8 cellular contexts compared by ENCODE assay signal in the genomic region with DNA sequence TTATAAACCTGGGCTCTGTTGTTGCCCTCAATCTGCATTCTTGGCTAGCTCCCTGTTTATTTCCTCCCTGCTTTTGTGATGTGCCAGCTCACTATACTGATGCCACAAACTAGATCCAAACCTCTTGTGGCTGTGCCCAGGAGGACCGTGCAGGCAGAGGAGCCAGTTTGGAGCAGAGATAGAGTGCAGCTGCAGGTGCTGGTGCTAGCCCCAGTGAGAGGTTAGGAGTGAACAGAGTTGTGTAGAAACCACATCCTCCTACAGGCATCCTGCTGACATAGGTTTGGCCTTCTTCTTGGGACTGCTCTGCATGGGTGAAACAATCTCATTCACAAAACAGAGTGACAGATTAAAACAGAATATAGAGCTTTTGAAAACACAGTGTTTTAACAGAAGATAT. TPM values are rescaled to one million over a fixed set of nuclear protein-coding genes. Genes with fewer than 3 reads are reported as not detected.
DNase-seq lines count a peak whose midpoint lies in the region; ATAC-seq, FAIRE-seq and TF ChIP-seq lines count a peak whose summit lies in the region.

No MANE protein-coding gene starts in this region.

- H3K27ac Mint-ChIP-seq in activated CD4-positive, alpha-beta T cell treated with anti-CD3 and anti-CD28 coated beads, Interleukin-2, amount 10 ng/mL, durations not matched to agents 7 days and 5 days = peak overlapping the region; percentile 91

- POLR2A ChIA-PET in activated CD4-positive, alpha-beta T cell treated with anti-CD3 and anti-CD28 coated beads, Interleukin-2, amount 10 ng/mL, durations not matched to agents 7 days and 5 days (lab: Charles Lee) = no interaction called here
- POLR2A ChIA-PET in HEK293T (lab: Yijun Ruan, JAX) = no interaction called here

- no peak for DNase-seq in GM19239 (ENCODE audit: insufficient read length, low spot score)
- peak; percentile 71 for DNase-seq in activated CD4-positive, alpha-beta T cell treated with anti-CD3 and anti-CD28 coated beads, Interleukin-2, amount 10 ng/mL, durations not matched to agents 7 days and 5 days
- peak; percentile 32 for DNase-seq in stimulated activated CD4-positive, alpha-beta T cell treated with anti-CD3 and anti-CD28 coated beads, Interleukin-1b, Interleukin-23, amount 100 ng/mL, for 48 hours
- DNase-seq in NCI-H1105 treated with DMSO at 0.1 percent for 48 hours (lab: John Stamatoyannopoulos, UW) = no peak
- no peak for DNase-seq in HEK293T (ENCODE audit: extremely low spot score)
- DNase-seq in NCI-H69 (lab: John Stamatoyannopoulos, UW) = no peak
- no peak for DNase-seq in C1 segment of cervical spinal cord (lab: John Stamatoyannopoulos, UW)

- peaks cover 60% of the 10 kb centered on the region for H3K4me1 Mint-ChIP-seq in activated CD4-positive, alpha-beta T cell treated with anti-CD3 and anti-CD28 coated beads, Interleukin-2, amount 10 ng/mL, durations not matched to agents 7 days and 5 days

- H3K9me3 Mint-ChIP-seq in activated CD4-positive, alpha-beta T cell treated with anti-CD3 and anti-CD28 coated beads, Interleukin-2, amount 10 ng/mL, durations not matched to agents 7 days and 5 days = peaks cover 3% of the 10 kb centered on the region

- ATAC-seq in HG03060 (IDR thresholded peaks at IDR 0.05; ENCODE audit: low read depth, unreplicated experiment) = peak; percentile 82

- CTCF ChIA-PET in activated CD4-positive, alpha-beta T cell treated with anti-CD3 and anti-CD28 coated beads, Interleukin-2, amount 10 ng/mL, durations not matched to agents 7 days and 5 days (lab: Charles Lee) = interaction anchor here (0.8 to 2.7 kb wide), 5 partner anchors 10 to 75 kb away, joined by 3 to 10 read pairs (median 3); no protein-coding TSS in a partner anchor
- CTCF ChIA-PET in HEK293T (lab: Yijun Ruan, JAX) = no interaction called here

- peaks cover 8% of the 10 kb centered on the region for H3K36me3 Mint-ChIP-seq in activated CD4-positive, alpha-beta T cell treated with anti-CD3 and anti-CD28 coated beads, Interleukin-2, amount 10 ng/mL, durations not matched to agents 7 days and 5 days (ENCODE audit: low read depth)

- H3K27me3 Mint-ChIP-seq in activated CD4-positive, alpha-beta T cell treated with anti-CD3 and anti-CD28 coated beads, Interleukin-2, amount 10 ng/mL, durations not matched to agents 7 days and 5 days = no peaks in the 10 kb centered on the region

- peak; percentile 83 for FAIRE-seq in GM19239 (lab: Jason Lieb, UNC)

- H3K4me3 Mint-ChIP-seq in activated CD4-positive, alpha-beta T cell treated with anti-CD3 and anti-CD28 coated beads, Interleukin-2, amount 10 ng/mL, durations not matched to agents 7 days and 5 days = peak overlapping the region; percentile 65

TF ChIP-seq in HEK293T, 16 proteins besides CTCF, POLR2A, EP300 and RAD21:
- no peak for TF ChIP-seq NFRKB (IDR thresholded peaks at IDR 0.05)
- TF ChIP-seq HDGF (IDR thresholded peaks at IDR 0.05; ENCODE audit: borderline replicate concordance) = no peak
- no peak for TF ChIP-seq ELF4 (IDR thresholded peaks at IDR 0.05)
- no peak for TF ChIP-seq FOXK2 (IDR thresholded peaks at IDR 0.05)

RNA-seq across cellular contexts. Expression of a gene that starts 25.7 kb away (rescaled TPM):
- under 1 TPM; 0.74 to 0.75 TPM for total RNA-seq in activated CD4-positive, alpha-beta T cell treated with anti-CD3 and anti-CD28 coated beads, Interleukin-2, amount 10 ng/mL, durations not matched to agents 7 days and 5 days

Comparison
In these comparisons a context has a peak if more than half of its experiments do, and no peak if none do; other contexts are left out.
1. DNase-seq: peak in activated CD4-positive, alpha-beta T cell treated with anti-CD3 and anti-CD28 coated beads, Interleukin-2, amount 10 ng/mL, durations not matched to agents 7 days and 5 days (single experiment) and stimulated activated CD4-positive, alpha-beta T cell treated with anti-CD3 and anti-CD28 coated beads, Interleukin-1b, Interleukin-23, amount 100 ng/mL, for 48 hours (single experiment); none in GM19239 (single experiment), NCI-H1105 treated with DMSO at 0.1 percent for 48 hours (single experiment), HEK293T (single experiment), NCI-H69 (single experiment) and C1 segment of cervical spinal cord (0 of 14).